35 cellular contexts compared by ENCODE assay signal in the genomic region with DNA sequence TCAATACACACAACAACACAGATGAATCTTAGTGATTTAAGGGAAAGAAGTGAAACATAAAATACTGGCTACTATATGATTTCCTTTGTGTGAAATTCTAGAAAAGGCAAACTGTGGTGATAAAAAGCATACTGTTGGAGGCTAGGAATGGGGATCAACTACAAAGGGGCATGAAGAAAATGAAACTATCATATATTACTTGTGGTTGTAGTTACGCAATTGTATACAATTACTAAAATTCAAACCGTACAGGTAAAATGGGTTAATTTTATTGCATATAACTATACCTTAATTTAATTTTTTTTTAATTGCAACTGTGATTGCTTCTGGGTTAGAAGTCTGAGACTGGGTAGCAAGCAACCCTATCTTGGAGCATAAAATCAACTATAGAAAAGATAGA.
"Had no signal": no experiment of that assay in that cellular context is flagged by ENCODE, and none has a peak within 500 bp of the region (broad histone marks: within the 10 kb centered on the region; RNA-seq: fewer than 3 reads in every experiment).

No MANE protein-coding gene starts in this region.

- H3K4me3 ChIP-seq: MG63 had no signal

- H3K27me3 ChIP-seq: MG63 had no signal

- H3K9me3 ChIP-seq: MG63 had no signal

- DNase-seq: Karpas-422, Kasumi-1, MG63, MM.1S, MV-4-11, NCI-H1048, NCI-H1092, NCI-H1092 treated with DMSO at 0.1 percent for 48 hours, NCI-H1105, NCI-H1105 treated with DMSO at 0.1 percent for 48 hours, NCI-H1417, NCI-H1417 treated with DMSO at 0.1 percent for 48 hours, NCI-H1436, NCI-H1436 treated with DMSO at 0.1 percent for 48 hours, NCI-H146, NCI-H1694, NCI-H1694 treated with DMSO at 0.1 percent for 48 hours, NCI-H187, NCI-H187 treated with DMSO at 0.1 percent for 48 hours, NCI-H1930, NCI-H2029, NCI-H2029 treated with DMSO at 0.1 percent for 48 hours, NCI-H2081, NCI-H2081 treated with DMSO at 0.1 percent for 48 hours, NCI-H2107, NCI-H2171, NCI-H2171 treated with DMSO at 0.1 percent for 48 hours, NCI-H2227 treated with DMSO at 0.1 percent for 48 hours, NCI-H226, NCI-H345, NCI-H446, NCI-H510A, NCI-H510A treated with DMSO at 0.1 percent for 48 hours, NCI-H524, NCI-H524 treated with DMSO at 0.1 percent for 48 hours had no signal
